Comparison of ENCODE assay signal across 8 cellular contexts in the genomic region with DNA sequence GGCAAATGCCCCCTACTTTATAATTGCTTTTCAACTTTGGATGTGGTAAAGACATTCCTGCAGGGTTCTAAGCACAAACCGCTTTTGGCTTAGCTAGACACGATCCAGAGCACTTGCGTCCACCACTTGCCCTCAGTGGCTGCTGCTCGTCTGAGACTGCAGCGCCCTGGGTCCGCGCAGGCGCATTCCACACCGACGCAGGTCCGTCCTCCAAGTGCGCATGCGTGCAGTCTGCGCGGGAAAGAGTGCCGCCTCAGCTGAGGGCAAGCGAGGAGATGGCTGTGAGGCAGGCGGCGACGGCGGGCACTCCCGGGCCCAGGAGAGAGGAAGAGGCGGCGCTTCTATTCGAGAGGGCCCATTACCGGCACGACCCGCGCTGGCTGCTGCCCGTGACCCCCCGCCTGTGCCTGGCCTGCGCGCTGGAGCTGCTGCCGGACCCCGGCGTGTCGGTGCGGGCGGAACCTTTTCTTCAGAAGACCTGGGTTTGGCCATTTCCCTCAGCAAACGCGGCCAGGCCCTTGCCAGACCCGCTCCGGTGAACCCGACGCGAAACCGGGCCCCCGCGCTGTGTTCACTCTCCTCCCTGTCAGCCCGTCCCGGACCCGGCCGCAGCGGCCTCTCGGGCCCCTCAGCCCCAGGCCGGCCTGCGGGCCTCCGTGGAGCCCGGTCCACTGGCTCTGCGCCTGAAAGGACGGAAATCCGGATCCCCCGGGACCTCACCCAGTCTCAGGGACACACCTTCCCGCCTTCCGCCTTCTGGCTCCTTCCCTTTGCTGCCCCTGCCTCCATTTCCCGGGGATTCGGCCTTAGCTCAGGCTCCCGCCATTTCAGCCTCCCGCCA. TPM values are rescaled to one million over a fixed set of nuclear protein-coding genes. Genes with fewer than 3 reads are reported as not detected.
DNase-seq lines count a peak whose midpoint lies in the region; ATAC-seq, FAIRE-seq and TF ChIP-seq lines count a peak whose summit lies in the region.

A gene with protein sequence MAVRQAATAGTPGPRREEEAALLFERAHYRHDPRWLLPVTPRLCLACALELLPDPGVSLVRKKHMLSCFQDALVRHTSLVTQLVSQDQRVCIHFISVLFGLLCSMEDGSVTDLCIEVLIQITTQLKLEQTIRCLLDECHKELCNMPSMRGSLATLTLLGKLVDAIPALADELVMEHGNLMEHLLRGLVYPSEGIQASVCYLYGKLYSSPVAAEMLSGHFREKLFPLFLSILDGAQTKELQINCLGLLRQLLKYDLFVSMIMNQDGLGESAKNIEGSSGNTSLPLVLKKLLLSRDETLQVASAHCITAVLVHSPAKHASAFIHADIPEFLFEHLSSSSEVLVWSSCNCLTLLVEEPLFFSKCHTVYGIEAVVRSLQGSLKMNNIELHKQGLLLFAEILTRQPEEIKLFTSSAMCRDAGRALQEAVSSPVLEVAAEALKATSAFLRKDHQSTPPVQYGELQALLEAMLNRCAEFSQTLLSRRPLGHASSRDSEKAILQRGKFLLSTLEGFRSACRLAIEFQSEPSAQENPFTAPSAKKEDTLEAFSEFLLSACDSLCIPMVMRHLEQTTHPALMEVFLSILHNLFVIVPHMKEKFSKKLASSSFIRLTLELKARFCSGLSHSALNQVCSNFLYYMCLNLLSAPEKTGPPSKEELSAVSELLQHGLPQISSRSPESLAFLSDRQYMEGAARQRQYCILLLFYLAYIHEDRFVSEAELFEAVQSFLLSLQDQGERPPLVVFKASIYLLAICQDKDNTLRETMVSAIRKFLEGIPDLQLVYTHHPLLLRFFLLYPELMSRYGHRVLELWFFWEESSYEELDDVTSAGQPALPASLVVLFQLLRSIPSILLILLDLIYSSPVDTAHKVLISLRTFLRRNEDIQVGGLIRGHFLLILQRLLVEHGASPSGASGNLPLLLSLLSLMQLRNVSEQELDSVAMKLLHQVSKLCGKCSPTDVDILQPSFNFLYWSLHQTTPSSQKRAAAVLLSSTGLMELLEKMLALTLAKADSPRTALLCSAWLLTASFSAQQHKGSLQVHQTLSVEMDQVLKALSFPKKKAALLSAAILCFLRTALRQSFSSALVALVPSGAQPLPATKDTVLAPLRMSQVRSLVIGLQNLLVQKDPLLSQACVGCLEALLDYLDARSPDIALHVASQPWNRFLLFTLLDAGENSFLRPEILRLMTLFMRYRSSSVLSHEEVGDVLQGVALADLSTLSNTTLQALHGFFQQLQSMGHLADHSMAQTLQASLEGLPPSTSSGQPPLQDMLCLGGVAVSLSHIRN (plus strand): TSS at position 240 of the 841 bp plus-strand sequence. CDS start 36 bp downstream, at position 276.

- H3K4me3 ChIP-seq in keratinocyte (ENCODE audit: control insufficient read depth in 2 of 3, extremely low read depth in 1 of 3, insufficient read depth in 2 of 3, low read depth in 1 of 3, low read length in 3 of 3) = no peak within 1 kb of the TSS

- no peak for ATAC-seq in GM19351 (IDR thresholded peaks at IDR 0.05; ENCODE audit: unreplicated experiment)

- DNase-seq in D341Med (ENCODE audit: low spot score) (peak; percentile 33), T-helper 9 cell (peak; percentile 85), astrocyte of the hippocampus (ENCODE audit: low read depth, low spot score) (peak; percentile 83), keratinocyte (ENCODE audit: low read depth, low spot score) (no peak), iPS-NIHi11 (ENCODE audit: low spot score) (no peak), NCI-H748 (lab: John Stamatoyannopoulos, UW; ENCODE audit: unreplicated experiment) (no peak)
- DNase-seq in stimulated activated CD4-positive, alpha-beta T cell treated with anti-CD3 and anti-CD28 coated beads, Interleukin-1b, Interleukin-23, amount 100 ng/mL, for 48 hours = peak; percentile 94

- H4K20me1 ChIP-seq in keratinocyte (ENCODE audit: control insufficient read depth, extremely low read depth, insufficient read depth, low read length) = no peaks in the 10 kb centered on the region

- no peak within 1 kb of the TSS for H2AFZ ChIP-seq in keratinocyte (ENCODE audit: control insufficient read depth, low read length)

- H3K4me1 ChIP-seq in keratinocyte (ENCODE audit: control insufficient read depth, extremely low read depth, insufficient read depth, low read length) = peaks cover 11% of the 10 kb centered on the region

- H3K9me1 ChIP-seq in keratinocyte (ENCODE audit: control insufficient read depth, extremely low read depth, insufficient read depth, low read length) = no peaks in the 10 kb centered on the region

- no peak within 1 kb of the TSS for H3K4me2 ChIP-seq in keratinocyte (ENCODE audit: control insufficient read depth, extremely low read depth, insufficient read depth, low read depth, low read length)

- no peak within 1 kb of the TSS for H3K27ac ChIP-seq in keratinocyte (ENCODE audit: control insufficient read depth, insufficient read depth, low read length)

- H3K79me2 ChIP-seq in keratinocyte (ENCODE audit: control insufficient read depth, insufficient read depth, low read length) = no peaks in the 10 kb centered on the region

- no peak within 1 kb of the TSS for H3K9ac ChIP-seq in keratinocyte (ENCODE audit: control insufficient read depth, extremely low read depth, insufficient read depth, low read length)

- H3K9me3 ChIP-seq in keratinocyte (ENCODE audit: control insufficient read depth, low read depth, low read length) = no peaks in the 10 kb centered on the region

- FAIRE-seq in keratinocyte (lab: Jason Lieb, UNC) = peak; percentile 39

- H3K27me3 ChIP-seq in keratinocyte (ENCODE audit: control insufficient read depth, extremely low read depth, insufficient read depth, low read length) = no peaks in the 10 kb centered on the region

- no peaks in the 10 kb centered on the region for H3K36me3 ChIP-seq in keratinocyte (ENCODE audit: control insufficient read depth in 2 of 2, extremely low read depth in 1 of 2, insufficient read depth in 2 of 2, low read length in 2 of 2)

- TF ChIP-seq CTCF in keratinocyte (optimal IDR thresholded peaks at IDR 0.05 in 1 of 3, IDR thresholded peaks at IDR 0.05 in 1 of 3, conservative IDR thresholded peaks at IDR 0.05 in 1 of 3; ENCODE audit: extremely low read depth in 1 of 3, insufficient read depth in 2 of 3, low read length in 3 of 3) = no peak

- dilution Hi-C loops in keratinocyte (cut with MboI; ENCODE audit: extremely low pct_ligation_motif_present, low sequenced_read_pairs) = no loop called here

RNA-seq across cellular contexts. Expression of the gene that starts here (rescaled TPM):
- polyA plus RNA-seq in keratinocyte = 0.10 TPM in 1 of 3 replicates, not detected in the others
- not detected for polyA plus RNA-seq in keratinocyte (2011; ENCODE audit: low read depth)
- polyA plus RNA-seq in keratinocyte (2011; cell fraction: cytosol; rRNA removed) = not detected in 2 replicates
- polyA plus RNA-seq in keratinocyte (2011; cell fraction: nucleus; rRNA removed) = 0.17 TPM in 1 of 2 replicates, not detected in the other
- not detected in 2 replicates for polyA plus RNA-seq in keratinocyte (2012; ENCODE audit: low replicate concordance)
- polyA minus RNA-seq in keratinocyte = not detected in 3 replicates
- not detected for polyA minus RNA-seq in keratinocyte (2011; cell fraction: cytosol; rRNA and poly(A)+ RNA removed)
- polyA minus RNA-seq in keratinocyte (2011; cell fraction: nucleus; rRNA and poly(A)+ RNA removed) = not detected in 2 replicates

Comparison
In these comparisons a context has a peak if more than half of its experiments do, and no peak if none do; other contexts are left out.
1. DNase-seq: peak in D341Med (single experiment), T-helper 9 cell (single experiment), astrocyte of the hippocampus (single experiment) and stimulated activated CD4-positive, alpha-beta T cell treated with anti-CD3 and anti-CD28 coated beads, Interleukin-1b, Interleukin-23, amount 100 ng/mL, for 48 hours (single experiment); none in keratinocyte (single experiment), iPS-NIHi11 (single experiment) and NCI-H748 (single experiment).